Comparison of ENCODE assay signal across 24 cellular contexts in genomic region chr22:48565901-48566501, GRCh38.
"Had no signal": no experiment of that assay in that cellular context is flagged by ENCODE, and none has a peak within 500 bp of the region (broad histone marks: within the 10 kb centered on the region; RNA-seq: fewer than 3 reads in every experiment).

No MANE protein-coding gene starts in this region.

- H3K9me3 ChIP-seq: colonic mucosa, lower lobe of right lung, mucosa of descending colon had no signal

- H3K4me1 ChIP-seq: colonic mucosa, esophagus squamous epithelium, gastrocnemius medialis, heart right ventricle, left lung had no signal

- H3K4me3 ChIP-seq: colonic mucosa, gastrocnemius medialis, heart right ventricle, left lung, lower lobe of right lung, mucosa of descending colon had no signal

- H3K36me3 ChIP-seq: colonic mucosa, esophagus squamous epithelium, gastrocnemius medialis, heart right ventricle, left lung, lower lobe of right lung had no signal

- DNase-seq: colonic mucosa; cortex of kidney; effector CD8-positive, alpha-beta T cell; effector memory CD8-positive, alpha-beta T cell; endodermal cell; erythroblast; esophagus squamous epithelium; foreskin fibroblast; gastrocnemius medialis; head of caudate nucleus; heart right ventricle; hippocampal formation; left cardiac atrium; mesenchymal stem cell; naive B cell had no signal

- H3K27me3 ChIP-seq: colonic mucosa, gastrocnemius medialis had no signal

- H3K27ac ChIP-seq: colonic mucosa, epithelial cell of prostate, esophagus squamous epithelium, gastrocnemius medialis, heart right ventricle, left lung, lower lobe of right lung had no signal

- FAIRE-seq: endometrium, islet of Langerhans, keratinocyte had no signal

- ATAC-seq: effector memory CD8-positive, alpha-beta T cell; esophagus mucosa; gastrocnemius medialis; heart right ventricle; left cardiac atrium; left lung; left ventricle myocardium superior; lower lobe of right lung; mucosa of descending colon had no signal
